29 cellular contexts compared by ENCODE assay signal in the genomic region with DNA sequence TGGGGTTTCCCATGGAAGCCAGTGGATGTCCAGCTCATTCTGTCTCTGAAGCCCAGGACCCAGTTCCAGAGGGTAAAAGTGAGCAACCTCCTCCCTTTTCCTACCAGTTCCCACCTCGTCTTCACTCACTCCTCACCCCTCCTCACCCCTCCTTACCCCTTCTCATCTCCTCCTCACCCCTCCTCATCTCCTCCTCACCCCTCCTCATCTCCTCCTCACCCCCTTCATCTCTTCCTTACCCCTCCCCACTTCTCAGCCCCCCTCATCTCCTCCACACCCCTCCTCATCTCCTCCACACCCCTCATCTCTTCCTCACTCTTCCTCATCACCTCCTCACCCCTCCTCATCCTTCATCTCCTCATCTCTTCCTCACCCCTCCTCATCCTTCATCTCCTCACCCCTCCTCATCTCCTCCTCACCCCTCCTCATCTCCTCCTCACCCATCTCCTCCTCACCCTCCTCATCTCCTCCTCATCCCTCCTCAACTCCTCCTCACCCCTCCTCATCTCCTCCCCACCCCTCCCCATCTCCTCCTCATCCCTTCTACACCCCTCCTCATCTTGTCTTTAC.
"Had no signal": no experiment of that assay in that cellular context is flagged by ENCODE, and none has a peak within 500 bp of the region (broad histone marks: within the 10 kb centered on the region; RNA-seq: fewer than 3 reads in every experiment).

No MANE protein-coding gene starts in this region.

- H3K27me3 ChIP-seq: ascending aorta, hepatocyte, testis had no signal

- H3K27ac Mint-ChIP-seq: activated CD4-positive, alpha-beta memory T cell treated with anti-CD3 and anti-CD28 coated beads for 36 hours; activated CD4-positive, alpha-beta T cell treated with anti-CD3 and anti-CD28 coated beads, Interleukin-2, amount 10 ng/mL, durations not matched to agents 24 days and 14 days; activated naive CD4-positive, alpha-beta T cell treated with anti-CD3 and anti-CD28 coated beads, Interleukin-2, amount 10 ng/mL, durations not matched to agents 7 days and 5 days; activated naive CD8-positive, alpha-beta T cell treated with anti-CD3 and anti-CD28 coated beads, Interleukin-2, amount 10 ng/mL, durations not matched to agents 7 days and 5 days; activated T-cell treated with anti-CD3 and anti-CD28 coated beads, Interleukin-2, amount 50 U/mL, for 24 hours; effector memory CD8-positive, alpha-beta T cell; naive B cell; T-helper 1 cell treated with Interleukin-12 subunit alpha and Interleukin-12 subunit beta and Interleukin-4 antibody, amounts not matched to agents 30 μg/mL and 1 μg/mL, for 36 hours had no signal

- H3K4me3 ChIP-seq: ascending aorta, gastroesophageal sphincter, hepatocyte, mucosa of descending colon, testis, transverse colon had no signal

- H3K4me3 Mint-ChIP-seq: activated CD4-positive, alpha-beta memory T cell treated with anti-CD3 and anti-CD28 coated beads for 36 hours; activated CD4-positive, alpha-beta T cell treated with anti-CD3 and anti-CD28 coated beads, Interleukin-2, amount 10 ng/mL, durations not matched to agents 24 days and 14 days; activated naive CD4-positive, alpha-beta T cell treated with anti-CD3 and anti-CD28 coated beads, Interleukin-2, amount 10 ng/mL, durations not matched to agents 7 days and 5 days; activated naive CD8-positive, alpha-beta T cell treated with anti-CD3 and anti-CD28 coated beads, Interleukin-2, amount 10 ng/mL, durations not matched to agents 7 days and 5 days; activated T-cell treated with anti-CD3 and anti-CD28 coated beads, Interleukin-2, amount 50 U/mL, for 24 hours; brain; effector memory CD8-positive, alpha-beta T cell; naive B cell; T-helper 1 cell treated with Interleukin-12 subunit alpha and Interleukin-12 subunit beta and Interleukin-4 antibody, amounts not matched to agents 30 μg/mL and 1 μg/mL, for 36 hours had no signal

- ATAC-seq: effector memory CD8-positive, alpha-beta T cell; gastroesophageal sphincter; left ventricle myocardium superior; mucosa of descending colon; stimulated activated naive CD8-positive, alpha-beta T cell treated with anti-CD3 and anti-CD28 coated beads, Interleukin-15, Interleukin-2, amounts not matched to agents 100 U/mL and 50 U/mL, for 24 hours had no signal

- H3K36me3 Mint-ChIP-seq: activated CD4-positive, alpha-beta memory T cell treated with anti-CD3 and anti-CD28 coated beads for 36 hours; activated naive CD4-positive, alpha-beta T cell treated with anti-CD3 and anti-CD28 coated beads, Interleukin-2, amount 10 ng/mL, durations not matched to agents 7 days and 5 days; activated naive CD8-positive, alpha-beta T cell treated with anti-CD3 and anti-CD28 coated beads, Interleukin-2, amount 10 ng/mL, durations not matched to agents 7 days and 5 days; brain had no signal

- H3K9me3 Mint-ChIP-seq: activated CD4-positive, alpha-beta memory T cell treated with anti-CD3 and anti-CD28 coated beads for 36 hours; activated CD4-positive, alpha-beta T cell treated with anti-CD3 and anti-CD28 coated beads, Interleukin-2, amount 10 ng/mL, durations not matched to agents 24 days and 14 days; activated naive CD4-positive, alpha-beta T cell treated with anti-CD3 and anti-CD28 coated beads, Interleukin-2, amount 10 ng/mL, durations not matched to agents 7 days and 5 days; activated naive CD8-positive, alpha-beta T cell treated with anti-CD3 and anti-CD28 coated beads, Interleukin-2, amount 10 ng/mL, durations not matched to agents 7 days and 5 days; activated T-cell treated with anti-CD3 and anti-CD28 coated beads, Interleukin-2, amount 50 U/mL, for 24 hours; effector memory CD8-positive, alpha-beta T cell; T-helper 1 cell treated with Interleukin-12 subunit alpha and Interleukin-12 subunit beta and Interleukin-4 antibody, amounts not matched to agents 30 μg/mL and 1 μg/mL, for 36 hours had no signal

- H3K4me1 Mint-ChIP-seq: activated CD4-positive, alpha-beta T cell treated with anti-CD3 and anti-CD28 coated beads, Interleukin-2, amount 10 ng/mL, durations not matched to agents 24 days and 14 days; activated naive CD4-positive, alpha-beta T cell treated with anti-CD3 and anti-CD28 coated beads, Interleukin-2, amount 10 ng/mL, durations not matched to agents 7 days and 5 days; activated naive CD8-positive, alpha-beta T cell treated with anti-CD3 and anti-CD28 coated beads, Interleukin-2, amount 10 ng/mL, durations not matched to agents 7 days and 5 days; naive B cell had no signal

- H3K4me1 ChIP-seq: testis, transverse colon had no signal

- H3K9me3 ChIP-seq: ascending aorta, gastroesophageal sphincter, mucosa of descending colon, testis, transverse colon had no signal

- DNase-seq: activated CD4-positive, alpha-beta memory T cell treated with anti-CD3 and anti-CD28 coated beads for 36 hours; activated CD4-positive, alpha-beta T cell treated with anti-CD3 and anti-CD28 coated beads, Interleukin-2, amount 10 ng/mL, durations not matched to agents 24 days and 14 days; activated CD4-positive, CD25-positive, alpha-beta regulatory T cell treated with anti-CD3 and anti-CD28 coated beads, Interleukin-2, amount 50 U/mL, for 72 hours; activated CD8-positive, alpha-beta memory T cell treated with anti-CD3 and anti-CD28 coated beads, Interleukin-2, amount 50 U/mL, for 4 hours; activated gamma-delta T cell; activated naive CD4-positive, alpha-beta T cell treated with anti-CD3 and anti-CD28 coated beads, Interleukin-2, amount 10 ng/mL, durations not matched to agents 7 days and 5 days; activated naive CD8-positive, alpha-beta T cell treated with anti-CD3 and anti-CD28 coated beads, Interleukin-2, amount 10 ng/mL, durations not matched to agents 7 days and 5 days; activated T-cell treated with anti-CD3 and anti-CD28 coated beads, Interleukin-2, amount 50 U/mL, for 24 hours; cortex of kidney; effector memory CD8-positive, alpha-beta T cell; erythroblast; left cardiac atrium; left ventricle myocardium superior; mucosa of descending colon; naive B cell; nucleus accumbens; right cardiac atrium; stimulated activated CD4-positive, alpha-beta T cell treated with anti-CD3 and anti-CD28 coated beads, Interleukin-12 subunit alpha, Interleukin-12 subunit beta, amount 100 ng/mL, for 4 hours; stimulated activated CD4-positive, alpha-beta T cell treated with anti-CD3 and anti-CD28 coated beads, Interleukin-4, amount 100 ng/mL, for 1 hour; stimulated activated naive CD8-positive, alpha-beta T cell treated with anti-CD3 and anti-CD28 coated beads, Interleukin-15, Interleukin-2, amounts not matched to agents 100 U/mL and 50 U/mL, for 24 hours; T-helper 9 cell; testis; transverse colon had no signal

- H3K36me3 ChIP-seq: ascending aorta, gastroesophageal sphincter, transverse colon had no signal

- H2AFZ ChIP-seq: hepatocyte had no signal

- H3K4me2 ChIP-seq: hepatocyte had no signal

- H3K27ac ChIP-seq: ascending aorta, gastroesophageal sphincter, hepatocyte, testis, transverse colon, VCaP had no signal

- H3K79me2 ChIP-seq: hepatocyte had no signal
